ENCODE assay signal across 29 cellular contexts in the genomic region with DNA sequence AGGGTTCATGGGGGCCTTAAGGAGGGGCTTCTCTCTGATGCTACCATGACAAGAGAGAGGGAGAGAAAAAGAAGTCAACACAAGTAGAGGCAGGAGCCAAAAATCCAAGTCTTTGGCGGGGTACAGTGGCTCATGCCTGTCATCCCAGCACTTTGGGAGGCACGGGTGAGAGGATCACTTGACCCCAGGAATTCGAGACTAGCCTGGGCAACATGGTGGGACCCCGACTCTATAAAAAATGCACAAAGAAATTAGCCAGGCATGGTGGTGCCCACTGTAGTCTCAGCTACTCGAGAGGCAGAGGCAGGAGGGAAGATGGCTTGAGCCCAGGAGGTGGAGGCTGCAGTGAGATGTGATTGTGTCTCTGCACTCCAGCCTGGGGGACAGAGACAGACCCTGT. TPM values are rescaled to one million over a fixed set of nuclear protein-coding genes. Genes with fewer than 3 reads are reported as not detected.
"Had no signal": no experiment of that assay in that cellular context is flagged by ENCODE, and none has a peak within 500 bp of the region (broad histone marks: within the 10 kb centered on the region; RNA-seq: fewer than 3 reads in every experiment).

No MANE protein-coding gene starts in this region.

- H3K36me3 ChIP-seq: breast epithelium, spleen, transverse colon had no signal

- H3K4me1 ChIP-seq: breast epithelium, testis had no signal

- H3K4me3 ChIP-seq: breast epithelium, heart left ventricle, spleen, testis, transverse colon had no signal

- DNase-seq: activated CD4-positive, alpha-beta memory T cell treated with anti-CD3 and anti-CD28 coated beads for 36 hours; activated CD4-positive, alpha-beta T cell treated with anti-CD3 and anti-CD28 coated beads, Interleukin-2, amount 10 ng/mL, durations not matched to agents 24 days and 14 days; activated CD8-positive, alpha-beta memory T cell treated with anti-CD3 and anti-CD28 coated beads, Interleukin-2, amount 50 U/mL, for 4 hours; activated gamma-delta T cell treated with Interleukin-2 at 50 U/mL for 16 hours; activated naive CD4-positive, alpha-beta T cell treated with anti-CD3 and anti-CD28 coated beads, Interleukin-2, amount 50 U/mL, for 16 hours; activated T-cell treated with anti-CD3 and anti-CD28 coated beads, Interleukin-2, amount 50 U/mL, for 1 hour; central memory CD4-positive, alpha-beta T cell; endodermal cell; foreskin fibroblast; heart left ventricle; immature natural killer cell; kidney; left colon; posterior cingulate gyrus; right cardiac atrium; spleen; stimulated activated naive CD8-positive, alpha-beta T cell treated with anti-CD3 and anti-CD28 coated beads, Interleukin-15, Interleukin-2, amounts not matched to agents 100 U/mL and 50 U/mL, for 24 hours; T-helper 1 cell; testis; transverse colon had no signal

- H3K27ac ChIP-seq: breast epithelium, testis, transverse colon, VCaP had no signal

- ATAC-seq: activated CD4-positive, CD25-positive, alpha-beta regulatory T cell treated with anti-CD3 and anti-CD28 coated beads, Interleukin-2, amount 50 U/mL, for 24 hours; esophagus mucosa; heart left ventricle; left colon; right cardiac atrium; stimulated activated naive CD8-positive, alpha-beta T cell treated with anti-CD3 and anti-CD28 coated beads, Interleukin-15, Interleukin-2, amounts not matched to agents 100 U/mL and 50 U/mL, for 24 hours had no signal

- H3K27me3 ChIP-seq: breast epithelium, heart left ventricle, testis, transverse colon had no signal

- H3K9me3 ChIP-seq: breast epithelium, heart left ventricle, spleen, testis, transverse colon had no signal

RNA-seq across cellular contexts. Expression of gene PLA2G5, which starts 8.7 kb away (rescaled TPM):
- total RNA-seq: activated CD4-positive, alpha-beta memory T cell treated with anti-CD3 and anti-CD28 coated beads for 36 hours; activated CD4-positive, alpha-beta T cell treated with anti-CD3 and anti-CD28 coated beads, Interleukin-2, amount 10 ng/mL, durations not matched to agents 24 days and 14 days; activated CD8-positive, alpha-beta memory T cell treated with anti-CD3 and anti-CD28 coated beads for 36 hours; activated T-helper 1 cell treated with anti-CD3 and anti-CD28 coated beads, Interleukin-12 subunit alpha, Interleukin-12 subunit beta, Interleukin-2, Interleukin-4 antibody, amounts not matched to agents 30 ng/mL and 10 ng/mL and 1 ng/mL, durations not matched to agents 14 hours and 24 hours and 36 hours; endodermal cell had no signal

RNA-seq across cellular contexts. Expression of gene PLA2G2D, which starts 40.6 kb away (rescaled TPM):
- total RNA-seq: activated CD4-positive, alpha-beta T cell treated with anti-CD3 and anti-CD28 coated beads, Interleukin-2, amount 10 ng/mL, durations not matched to agents 24 days and 14 days; activated CD8-positive, alpha-beta memory T cell treated with anti-CD3 and anti-CD28 coated beads for 36 hours; activated T-helper 1 cell treated with anti-CD3 and anti-CD28 coated beads, Interleukin-12 subunit alpha, Interleukin-12 subunit beta, Interleukin-2, Interleukin-4 antibody, amounts not matched to agents 30 ng/mL and 10 ng/mL and 1 ng/mL, durations not matched to agents 14 hours and 24 hours and 36 hours; endodermal cell; lower leg skin; osteoblast; right cardiac atrium; urinary bladder had no signal
